15 cellular contexts compared by ENCODE assay signal in genomic region chr12:30197392-30198047, GRCh38.
DNase-seq lines count a peak whose midpoint lies in the region; ATAC-seq and TF ChIP-seq lines count a peak whose summit lies in the region.
"Had no signal": no experiment of that assay in that cellular context is flagged by ENCODE, and none has a peak within 500 bp of the region (broad histone marks: within the 10 kb centered on the region; RNA-seq: fewer than 3 reads in every experiment).

No MANE protein-coding gene starts in this region.

- DNase-seq in GM12865 (ENCODE audit: low read depth) (peak; percentile 40), astrocyte of the spinal cord (ENCODE audit: low read depth, low spot score) (peak; percentile 34), mesendoderm (peak; percentile 28), GM10266 (ENCODE audit: extremely low spot score) (no peak), occipital lobe (lab: John Stamatoyannopoulos, UW) (no peak)
- no peak for DNase-seq in effector CD8-positive, alpha-beta T cell (lab: John Stamatoyannopoulos, UW)
- DNase-seq: activated CD4-positive, alpha-beta T cell treated with anti-CD3 and anti-CD28 coated beads, Interleukin-2, amount 10 ng/mL, durations not matched to agents 7 days and 5 days; activated effector memory CD4-positive, alpha-beta T cell treated with Interleukin-2 at 50 U/mL for 16 hours; cerebellar nuclear complex; stimulated activated CD4-positive, alpha-beta T cell treated with anti-CD3 and anti-CD28 coated beads, Interleukin-15, amount 100 ng/mL, for 24 hours; T-helper 1 cell had no signal

- H3K56ac ChIP-seq in mesendoderm (ENCODE audit: low read length), result no peak overlapping the region

- no peak overlapping the region for H3K4ac ChIP-seq in mesendoderm (ENCODE audit: low read depth, low read length)

- H3K27me3 ChIP-seq in mesendoderm (ENCODE audit: insufficient read depth, low read length, poor library complexity), result no peaks in the 10 kb centered on the region

- H3K4me2 ChIP-seq in mesendoderm (ENCODE audit: low read length), result no peak overlapping the region

- ATAC-seq in HG02885 (IDR thresholded peaks at IDR 0.05; ENCODE audit: poor library complexity, unreplicated experiment), result peak; percentile 57
- ATAC-seq in esophagus mucosa, result no peak
- ATAC-seq: left lobe of liver had no signal

- H3K23ac ChIP-seq in mesendoderm (ENCODE audit: low read length), result no peak overlapping the region

- H4K5ac ChIP-seq in mesendoderm (ENCODE audit: low read length), result no peak overlapping the region

- H2BK5ac ChIP-seq in mesendoderm (ENCODE audit: low read length), result no peak overlapping the region

- no peaks in the 10 kb centered on the region for H3K4me1 ChIP-seq in mesendoderm (ENCODE audit: control insufficient read depth, low read depth, low read length)

- no peak overlapping the region for H2BK120ac ChIP-seq in mesendoderm (ENCODE audit: low read depth, low read length)

- no peaks in the 10 kb centered on the region for H3K36me3 ChIP-seq in mesendoderm (ENCODE audit: control insufficient read depth, insufficient read depth, low read length)

- in situ Hi-C loops in astrocyte of the spinal cord (cut with HindIII; ENCODE audit: low sequenced_read_pairs), result no loop called here

- no peak overlapping the region for H2AK5ac ChIP-seq in mesendoderm (ENCODE audit: low read length)

- no peak overlapping the region for H3K9ac ChIP-seq in mesendoderm (ENCODE audit: low read length)

- no peaks in the 10 kb centered on the region for H3K79me2 ChIP-seq in mesendoderm (ENCODE audit: control insufficient read depth, insufficient read depth, low read length)

- WGBS in mesendoderm (ENCODE audit: extremely low coverage, insufficient coverage, low lambda C conversion rate), result no CpG with 5 or more reads among the region's 6 CpGs

- no peak for TF ChIP-seq CTCF in GM12865 (IDR thresholded peaks at IDR 0.05; ENCODE audit: insufficient read depth, low read depth, low read length, missing control alignments)
- TF ChIP-seq CTCF in astrocyte of the spinal cord (IDR thresholded peaks at IDR 0.05; ENCODE audit: low read depth, low read length), result no peak
- TF ChIP-seq CTCF in GM10266 (IDR thresholded peaks at IDR 0.05; ENCODE audit: control insufficient read depth, insufficient read depth, low read depth, missing control alignments), result no peak

- H3K27ac ChIP-seq in mesendoderm (ENCODE audit: low read depth, low read length), result no peak overlapping the region
- H3K27ac ChIP-seq: C4-2B had no signal

- H3K4me3 ChIP-seq in GM12865 (ENCODE audit: low read depth, low read length), result no peak overlapping the region
- no peak overlapping the region for H3K4me3 ChIP-seq in astrocyte of the spinal cord (ENCODE audit: low read depth, low read length)
- no peak overlapping the region for H3K4me3 ChIP-seq in mesendoderm (ENCODE audit: low read length)

- no peak overlapping the region for H3K18ac ChIP-seq in mesendoderm (ENCODE audit: low read length)

- no peaks in the 10 kb centered on the region for H3K79me1 ChIP-seq in mesendoderm (ENCODE audit: low read length)

- peak overlapping the region; percentile 27 for H2BK15ac ChIP-seq in mesendoderm (replicated peaks; ENCODE audit: low read depth)

- H4K8ac ChIP-seq in mesendoderm (ENCODE audit: low read depth, low read length), result no peak overlapping the region

Comparison
In these comparisons a context has a peak if more than half of its experiments do, and no peak if none do; other contexts are left out.
1. DNase-seq: peak in GM12865 (single experiment), astrocyte of the spinal cord (single experiment) and mesendoderm (single experiment); none in GM10266 (single experiment), effector CD8-positive, alpha-beta T cell (single experiment) and occipital lobe (single experiment).